Comparison of ENCODE assay signal across 8 cellular contexts in genomic region chr2:70767094-70767698, GRCh38. TPM values are rescaled to one million over a fixed set of nuclear protein-coding genes. Genes with fewer than 3 reads are reported as not detected.
DNase-seq lines count a peak whose midpoint lies in the region; ATAC-seq, FAIRE-seq and TF ChIP-seq lines count a peak whose summit lies in the region.

No MANE protein-coding gene starts in this region.

- CTCF ChIA-PET in WTC11 (lab: Charles Lee): interaction anchor here (0.7 to 3.1 kb wide), 19 partner anchors 8 to 463 kb away, joined by 3 to 50 read pairs (median 6); partner anchors contain the start of genes ATP6V1B1 and FIGLA

- peak overlapping the region; percentile 60 for H3K4me3 ChIP-seq in AG10803 (ENCODE audit: low read length)

- H3K4me3 Mint-ChIP-seq in WTC11: peak overlapping the region; percentile 91

- H3K4me1 Mint-ChIP-seq in WTC11: peaks cover 49% of the 10 kb centered on the region

- no peaks in the 10 kb centered on the region for H3K9me3 Mint-ChIP-seq in WTC11

- TF ChIP-seq CTCF in AG10803 (conservative IDR thresholded peaks at IDR 0.05; ENCODE audit: low read length) (no peak), WTC11 (IDR thresholded peaks at IDR 0.05) (no peak)

- H3K27ac Mint-ChIP-seq in WTC11: peak overlapping the region; percentile 81; the same call in 1 of the 2 replicates

- POLR2A ChIA-PET in WTC11 (lab: Charles Lee): no interaction called here

- DNase-seq in AG10803 (ENCODE audit: low read depth) (no peak), WTC11 (ENCODE audit: low spot score) (peak; percentile 70), frontal cortex (ENCODE audit: low spot score in 2 of 2) (peak; percentile 27 to 41), retina (peak; percentile 80), NAMALWA (ENCODE audit: low spot score) (no peak)

- H3K27me3 Mint-ChIP-seq in WTC11 (ENCODE audit: low read depth): peaks cover 4% of the 10 kb centered on the region

- ATAC-seq in HG03354 (IDR thresholded peaks at IDR 0.05; ENCODE audit: poor library complexity, severe bottlenecking, unreplicated experiment) (peak; percentile 30), WTC11 (peak; percentile 72), HG03139 (IDR thresholded peaks at IDR 0.05; ENCODE audit: unreplicated experiment) (no peak), HG02973 (IDR thresholded peaks at IDR 0.05; ENCODE audit: unreplicated experiment) (no peak)

- FAIRE-seq in frontal cortex (lab: Jason Lieb, UNC): no peak

- H3K36me3 Mint-ChIP-seq in WTC11: peaks cover 8% of the 10 kb centered on the region; the same call in 1 of the 2 replicates

TF ChIP-seq in WTC11, 78 proteins besides CTCF, POLR2A, EP300 and RAD21 (continues in another document):
- TF ChIP-seq FOXP4 (CRISPR knock-in tag; IDR thresholded peaks at IDR 0.05) (peak; percentile 64; the same call in 1 of the 2 replicates), ETV6 (CRISPR knock-in tag; IDR thresholded peaks at IDR 0.05) (peak; percentile 62; the same call in 1 of the 2 replicates), ZSCAN18 (CRISPR knock-in tag; IDR thresholded peaks at IDR 0.05) (no peak), ELF4 (CRISPR knock-in tag; IDR thresholded peaks at IDR 0.05; ENCODE audit: low read depth) (no peak), MYBL2 (CRISPR knock-in tag; IDR thresholded peaks at IDR 0.05) (peak; percentile 59; the same call in 1 of the 2 replicates), ZNF232 (CRISPR knock-in tag; IDR thresholded peaks at IDR 0.05) (no peak), TEAD1 (CRISPR knock-in tag; IDR thresholded peaks at IDR 0.05) (peak; percentile 64; the same call in 1 of the 2 replicates), CREB1 (CRISPR knock-in tag; IDR thresholded peaks at IDR 0.05) (0 out of 2 replicates have a peak, but pooled peaks have one; percentile 14)
- TF ChIP-seq, protein P1, sequence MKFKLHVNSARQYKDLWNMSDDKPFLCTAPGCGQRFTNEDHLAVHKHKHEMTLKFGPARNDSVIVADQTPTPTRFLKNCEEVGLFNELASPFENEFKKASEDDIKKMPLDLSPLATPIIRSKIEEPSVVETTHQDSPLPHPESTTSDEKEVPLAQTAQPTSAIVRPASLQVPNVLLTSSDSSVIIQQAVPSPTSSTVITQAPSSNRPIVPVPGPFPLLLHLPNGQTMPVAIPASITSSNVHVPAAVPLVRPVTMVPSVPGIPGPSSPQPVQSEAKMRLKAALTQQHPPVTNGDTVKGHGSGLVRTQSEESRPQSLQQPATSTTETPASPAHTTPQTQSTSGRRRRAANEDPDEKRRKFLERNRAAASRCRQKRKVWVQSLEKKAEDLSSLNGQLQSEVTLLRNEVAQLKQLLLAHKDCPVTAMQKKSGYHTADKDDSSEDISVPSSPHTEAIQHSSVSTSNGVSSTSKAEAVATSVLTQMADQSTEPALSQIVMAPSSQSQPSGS (CRISPR knock-in tag; IDR thresholded peaks at IDR 0.05; ENCODE audit: borderline replicate concordance, low read depth): no peak
- TF ChIP-seq, protein P2, sequence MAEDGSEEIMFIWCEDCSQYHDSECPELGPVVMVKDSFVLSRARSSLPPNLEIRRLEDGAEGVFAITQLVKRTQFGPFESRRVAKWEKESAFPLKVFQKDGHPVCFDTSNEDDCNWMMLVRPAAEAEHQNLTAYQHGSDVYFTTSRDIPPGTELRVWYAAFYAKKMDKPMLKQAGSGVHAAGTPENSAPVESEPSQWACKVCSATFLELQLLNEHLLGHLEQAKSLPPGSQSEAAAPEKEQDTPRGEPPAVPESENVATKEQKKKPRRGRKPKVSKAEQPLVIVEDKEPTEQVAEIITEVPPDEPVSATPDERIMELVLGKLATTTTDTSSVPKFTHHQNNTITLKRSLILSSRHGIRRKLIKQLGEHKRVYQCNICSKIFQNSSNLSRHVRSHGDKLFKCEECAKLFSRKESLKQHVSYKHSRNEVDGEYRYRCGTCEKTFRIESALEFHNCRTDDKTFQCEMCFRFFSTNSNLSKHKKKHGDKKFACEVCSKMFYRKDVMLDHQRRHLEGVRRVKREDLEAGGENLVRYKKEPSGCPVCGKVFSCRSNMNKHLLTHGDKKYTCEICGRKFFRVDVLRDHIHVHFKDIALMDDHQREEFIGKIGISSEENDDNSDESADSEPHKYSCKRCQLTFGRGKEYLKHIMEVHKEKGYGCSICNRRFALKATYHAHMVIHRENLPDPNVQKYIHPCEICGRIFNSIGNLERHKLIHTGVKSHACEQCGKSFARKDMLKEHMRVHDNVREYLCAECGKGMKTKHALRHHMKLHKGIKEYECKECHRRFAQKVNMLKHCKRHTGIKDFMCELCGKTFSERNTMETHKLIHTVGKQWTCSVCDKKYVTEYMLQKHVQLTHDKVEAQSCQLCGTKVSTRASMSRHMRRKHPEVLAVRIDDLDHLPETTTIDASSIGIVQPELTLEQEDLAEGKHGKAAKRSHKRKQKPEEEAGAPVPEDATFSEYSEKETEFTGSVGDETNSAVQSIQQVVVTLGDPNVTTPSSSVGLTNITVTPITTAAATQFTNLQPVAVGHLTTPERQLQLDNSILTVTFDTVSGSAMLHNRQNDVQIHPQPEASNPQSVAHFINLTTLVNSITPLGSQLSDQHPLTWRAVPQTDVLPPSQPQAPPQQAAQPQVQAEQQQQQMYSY (CRISPR knock-in tag; IDR thresholded peaks at IDR 0.05): no peak
- TF ChIP-seq, protein P3, sequence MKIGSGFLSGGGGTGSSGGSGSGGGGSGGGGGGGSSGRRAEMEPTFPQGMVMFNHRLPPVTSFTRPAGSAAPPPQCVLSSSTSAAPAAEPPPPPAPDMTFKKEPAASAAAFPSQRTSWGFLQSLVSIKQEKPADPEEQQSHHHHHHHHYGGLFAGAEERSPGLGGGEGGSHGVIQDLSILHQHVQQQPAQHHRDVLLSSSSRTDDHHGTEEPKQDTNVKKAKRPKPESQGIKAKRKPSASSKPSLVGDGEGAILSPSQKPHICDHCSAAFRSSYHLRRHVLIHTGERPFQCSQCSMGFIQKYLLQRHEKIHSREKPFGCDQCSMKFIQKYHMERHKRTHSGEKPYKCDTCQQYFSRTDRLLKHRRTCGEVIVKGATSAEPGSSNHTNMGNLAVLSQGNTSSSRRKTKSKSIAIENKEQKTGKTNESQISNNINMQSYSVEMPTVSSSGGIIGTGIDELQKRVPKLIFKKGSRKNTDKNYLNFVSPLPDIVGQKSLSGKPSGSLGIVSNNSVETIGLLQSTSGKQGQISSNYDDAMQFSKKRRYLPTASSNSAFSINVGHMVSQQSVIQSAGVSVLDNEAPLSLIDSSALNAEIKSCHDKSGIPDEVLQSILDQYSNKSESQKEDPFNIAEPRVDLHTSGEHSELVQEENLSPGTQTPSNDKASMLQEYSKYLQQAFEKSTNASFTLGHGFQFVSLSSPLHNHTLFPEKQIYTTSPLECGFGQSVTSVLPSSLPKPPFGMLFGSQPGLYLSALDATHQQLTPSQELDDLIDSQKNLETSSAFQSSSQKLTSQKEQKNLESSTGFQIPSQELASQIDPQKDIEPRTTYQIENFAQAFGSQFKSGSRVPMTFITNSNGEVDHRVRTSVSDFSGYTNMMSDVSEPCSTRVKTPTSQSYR (CRISPR knock-in tag; IDR thresholded peaks at IDR 0.05): peak; percentile 68; the same call in 1 of the 2 replicates

RNA-seq across cellular contexts. Expression of gene ADD2, which starts 0.8 kb away (rescaled TPM):
- total RNA-seq in WTC11 (2021) (164 to 196 TPM (median 187 TPM) in 3 replicates), frontal cortex (291 TPM)

RNA-seq across cellular contexts. Expression of gene FIGLA, which starts 23.2 kb away (rescaled TPM):
- total RNA-seq in WTC11 (2021) (not detected in 3 replicates), frontal cortex (not detected)

RNA-seq across cellular contexts. Expression of gene CLEC4F, which starts 53.2 kb away (rescaled TPM):
- total RNA-seq in WTC11 (2021): not detected in 3 replicates
- not detected for total RNA-seq in frontal cortex

Comparison
In these comparisons a context has a peak if more than half of its experiments do, and no peak if none do; other contexts are left out.
1. DNase-seq: peak in WTC11 (single experiment), frontal cortex (2 of 2) and retina (single experiment); none in AG10803 (single experiment) and NAMALWA (single experiment).
2. ATAC-seq: peak in HG03354 (single experiment) and WTC11 (single experiment); none in HG03139 (single experiment) and HG02973 (single experiment).